Comparison of ENCODE assay signal across 8 cellular contexts in the genomic region with DNA sequence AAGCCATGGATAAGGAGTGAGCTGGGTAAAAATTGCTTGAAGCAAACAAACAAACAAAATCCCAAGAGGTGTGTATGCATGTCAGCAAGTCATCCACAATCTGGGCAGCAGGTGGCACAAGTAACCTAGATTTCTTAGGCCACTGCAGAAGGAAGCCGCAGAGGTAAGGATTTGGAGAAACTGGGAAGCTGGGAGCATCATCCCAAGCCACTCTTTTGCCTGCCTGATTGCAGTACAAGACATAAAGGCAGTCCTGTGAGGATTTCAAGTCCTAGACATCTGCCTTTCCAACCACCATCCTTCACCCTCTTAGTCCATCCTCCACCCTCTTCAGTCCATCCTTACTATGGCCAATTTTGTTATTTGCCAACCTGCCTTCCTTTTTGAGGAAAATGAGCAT.
A peak's percentile ranks its signal among the peaks of the same experiment; 100 is the strongest.
DNase-seq lines count a peak whose midpoint lies in the region; TF ChIP-seq lines count a peak whose summit lies in the region.

No MANE protein-coding gene starts in this region.

- peaks cover 2% of the 10 kb centered on the region for H3K27me3 Mint-ChIP-seq in mesothelial cell of epicardium (ENCODE audit: low read depth)
- H3K27me3 Mint-ChIP-seq in T-helper 2 cell treated with Interferon-gamma antibody and Interleukin-4, amounts not matched to agents 5 μg/mL and 100 μg/mL, for 36 hours (ENCODE audit: low read depth), result peaks cover 6% of the 10 kb centered on the region

- DNase-seq in NCI-H2081 (lab: John Stamatoyannopoulos, UW) (peak; percentile 57 to 71), NCI-H2081 treated with DMSO at 0.1 percent for 48 hours (lab: John Stamatoyannopoulos, UW) (no peak), LoVo (ENCODE audit: low spot score) (peak; percentile 70), RWPE1 (ENCODE audit: low spot score) (peak; percentile 66), ecto neural progenitor cell (ENCODE audit: low spot score) (peak; percentile 60), mesothelial cell of epicardium (ENCODE audit: low spot score in 2 of 2, unreplicated experiment in 2 of 2) (peak in 1 of 2 experiments; percentile 53)
- no peak for DNase-seq in T-helper 2 cell treated with Interferon-gamma antibody and Interleukin-4, amounts not matched to agents 5 μg/mL and 100 μg/mL, for 36 hours (ENCODE audit: low spot score)
- no peak for DNase-seq in activated effector memory CD4-positive, alpha-beta T cell treated with anti-CD3 and anti-CD28 coated beads, Interleukin-2, amount 50 U/mL, for 16 hours

- peaks cover 14% of the 10 kb centered on the region for H3K4me1 Mint-ChIP-seq in mesothelial cell of epicardium
- peaks cover 22% of the 10 kb centered on the region for H3K4me1 Mint-ChIP-seq in T-helper 2 cell treated with Interferon-gamma antibody and Interleukin-4, amounts not matched to agents 5 μg/mL and 100 μg/mL, for 36 hours (ENCODE audit: low read depth)

- TF ChIP-seq CTCF in RWPE1 (conservative IDR thresholded peaks at IDR 0.05; ENCODE audit: low read depth) (peak; percentile 70), mesothelial cell of epicardium (IDR thresholded peaks at IDR 0.05; ENCODE audit: unreplicated experiment) (peak; percentile 54)

- H3K9me3 Mint-ChIP-seq in mesothelial cell of epicardium, result no peaks in the 10 kb centered on the region
- H3K9me3 Mint-ChIP-seq in T-helper 2 cell treated with Interferon-gamma antibody and Interleukin-4, amounts not matched to agents 5 μg/mL and 100 μg/mL, for 36 hours, result no peaks in the 10 kb centered on the region

- CTCF ChIA-PET in RWPE1 (lab: Yijun Ruan, JAX), result interaction anchor here (0.5 to 3.0 kb wide), 27 partner anchors 12 to 1015 kb away, joined by 3 to 19 read pairs (median 3); no protein-coding TSS in a partner anchor

- no peak overlapping the region for H3K4me3 Mint-ChIP-seq in mesothelial cell of epicardium
- H3K4me3 Mint-ChIP-seq in T-helper 2 cell treated with Interferon-gamma antibody and Interleukin-4, amounts not matched to agents 5 μg/mL and 100 μg/mL, for 36 hours, result no peak overlapping the region

- H3K36me3 Mint-ChIP-seq in mesothelial cell of epicardium, result no peaks in the 10 kb centered on the region
- no peaks in the 10 kb centered on the region for H3K36me3 Mint-ChIP-seq in T-helper 2 cell treated with Interferon-gamma antibody and Interleukin-4, amounts not matched to agents 5 μg/mL and 100 μg/mL, for 36 hours (ENCODE audit: low read depth)

- H3K27ac Mint-ChIP-seq in mesothelial cell of epicardium, result no peak overlapping the region
- H3K27ac Mint-ChIP-seq in T-helper 2 cell treated with Interferon-gamma antibody and Interleukin-4, amounts not matched to agents 5 μg/mL and 100 μg/mL, for 36 hours, result no peak overlapping the region

- H3K27ac ChIP-seq in RWPE1, result no peak overlapping the region

- POLR2A ChIA-PET in RWPE1 (lab: Yijun Ruan, JAX; ENCODE audit: low non-redundant PET), result no interaction called here

Comparison
In these comparisons a context has a peak if more than half of its experiments do, and no peak if none do; other contexts are left out.
1. DNase-seq: peak in NCI-H2081 (2 of 2), LoVo (single experiment), RWPE1 (single experiment) and ecto neural progenitor cell (single experiment); none in NCI-H2081 treated with DMSO at 0.1 percent for 48 hours (single experiment), T-helper 2 cell treated with Interferon-gamma antibody and Interleukin-4, amounts not matched to agents 5 μg/mL and 100 μg/mL, for 36 hours (single experiment) and activated effector memory CD4-positive, alpha-beta T cell treated with anti-CD3 and anti-CD28 coated beads, Interleukin-2, amount 50 U/mL, for 16 hours (single experiment).